8 cellular contexts compared by ENCODE assay signal in the genomic region with DNA sequence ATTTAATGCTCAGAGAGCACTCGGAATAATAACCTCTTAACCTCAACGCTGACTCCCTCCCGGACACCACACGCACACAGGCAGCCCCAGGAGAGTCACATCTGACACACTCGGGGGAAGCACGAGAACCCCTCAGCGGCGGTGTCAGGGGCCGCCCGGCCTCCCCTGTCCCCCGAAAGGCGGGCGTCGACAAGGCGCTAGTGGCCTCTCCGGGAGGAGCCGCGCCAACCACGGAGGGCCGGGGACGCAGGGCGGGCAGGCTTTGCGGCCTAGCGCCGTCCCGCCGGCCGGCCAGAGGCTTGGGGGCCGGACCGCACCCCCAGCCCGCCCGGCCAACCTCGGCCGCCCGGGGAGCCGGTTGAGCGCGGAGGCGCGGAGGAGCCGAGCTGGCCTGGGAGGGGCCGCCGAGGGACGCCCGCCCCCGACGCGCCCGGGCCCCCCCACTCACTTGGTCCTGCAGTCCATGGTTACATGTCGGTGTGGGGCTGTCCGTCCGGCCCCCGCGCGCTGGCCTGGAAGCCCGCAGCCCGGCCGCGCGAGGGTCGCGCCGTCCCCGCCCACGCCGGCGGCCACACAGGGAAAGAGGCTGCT. TPM values are rescaled to one million over a fixed set of nuclear protein-coding genes. Genes with fewer than 3 reads are reported as not detected.
DNase-seq lines count a peak whose midpoint lies in the region; ATAC-seq, FAIRE-seq and TF ChIP-seq lines count a peak whose summit lies in the region.

No MANE protein-coding gene starts in this region.

- peak overlapping the region; percentile 88 to 96 (median 96) for H3K27ac ChIP-seq in pancreas
- peak overlapping the region; percentile 98 for H3K27ac ChIP-seq in urinary bladder (ENCODE audit: low read depth)

- H3K27me3 ChIP-seq in pancreas: no peaks in the 10 kb centered on the region

- no peaks in the 10 kb centered on the region for H3K36me3 ChIP-seq in pancreas
- no peaks in the 10 kb centered on the region for H3K36me3 ChIP-seq in urinary bladder (ENCODE audit: insufficient read depth)

- WGBS in pancreas, 2 donors: 0% methylated on average over 29 to 67 of the region's 67 CpGs
- under 1% methylated on average over 67 of the region's 67 CpGs for WGBS in urinary bladder

- no peak for TF ChIP-seq CTCF in pancreas (IDR thresholded peaks at IDR 0.05)

- H3K4me1 ChIP-seq in pancreas (peaks cover 10 to 40% (median 30%) of the 10 kb centered on the region in 3 donors), urinary bladder (ENCODE audit: insufficient read depth) (no peaks in the 10 kb centered on the region)

- no peak for FAIRE-seq in pancreas (lab: Jason Lieb, UNC)

- DNase-seq in SKM-1 treated with dmso at 0.1 percent for 144 hours (lab: John Stamatoyannopoulos, UW; ENCODE audit: unreplicated experiment) (peak; percentile 37), SKM-1 (lab: John Stamatoyannopoulos, UW; ENCODE audit: unreplicated experiment) (no peak), OCI-M1 (lab: John Stamatoyannopoulos, UW) (peak; percentile 61), activated gamma-delta T cell (lab: John Stamatoyannopoulos, UW) (peak; percentile 53), glomerular visceral epithelial cell (ENCODE audit: extremely low spot score) (peak; percentile 49), pancreas (peak; percentile 47 to 82 (median 65))

- peak; percentile 38 for ATAC-seq in HG02943 (IDR thresholded peaks at IDR 0.05; ENCODE audit: low read depth, unreplicated experiment)
- peak; percentile 59 to 76 (median 64) for ATAC-seq in pancreas

- intact Hi-C loops in pancreas (cut with DNase I): no loop called here

- H3K4me3 ChIP-seq in pancreas (peak overlapping the region; percentile 76 to 92 (median 82)), urinary bladder (ENCODE audit: low read depth, low read length) (peak overlapping the region; percentile 94)

- no peaks in the 10 kb centered on the region for H3K9me3 ChIP-seq in pancreas

RNA-seq across cellular contexts. Expression of a gene that starts 0.5 kb away (rescaled TPM):
- total RNA-seq in pancreas: 10 to 100 TPM in 5 of 6 donors, 1 to 10 TPM in 1; 8.3 to 16.8 (median 11.6) TPM
- polyA plus RNA-seq in pancreas: 1 to 10 TPM; 3.1 to 3.9 TPM
- total RNA-seq in urinary bladder: 50.8 TPM
- polyA plus RNA-seq in urinary bladder: 2.6 TPM
